Comparison of ENCODE assay signal across 23 cellular contexts in the genomic region with DNA sequence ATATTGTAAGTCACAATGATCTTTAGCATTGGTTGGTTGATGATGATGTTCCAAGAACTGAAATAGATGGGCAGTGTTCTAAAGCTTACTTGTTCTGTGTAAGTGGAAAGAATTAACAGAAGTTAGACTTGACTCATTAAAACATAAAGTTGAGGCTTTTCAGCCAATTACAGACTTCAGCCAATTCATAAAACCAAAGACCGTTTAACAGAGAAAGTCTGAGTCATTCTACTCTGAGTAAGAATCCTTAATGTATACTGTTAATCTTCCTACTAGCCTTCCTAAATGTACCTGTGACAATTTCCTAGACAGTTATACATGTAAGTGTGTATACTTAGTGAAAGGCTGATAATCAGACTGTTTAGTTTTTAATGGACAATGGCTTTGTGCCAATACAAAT.
"Had no signal": no experiment of that assay in that cellular context is flagged by ENCODE, and none has a peak within 500 bp of the region (broad histone marks: within the 10 kb centered on the region; RNA-seq: fewer than 3 reads in every experiment).

No MANE protein-coding gene starts in this region.

- DNase-seq: activated CD4-positive, alpha-beta T cell treated with anti-CD3 and anti-CD28 coated beads for 4 hours; activated CD8-positive, alpha-beta memory T cell treated with anti-CD3 and anti-CD28 coated beads, Interleukin-2, amount 50 U/mL, for 4 hours; activated CD8-positive, alpha-beta T cell treated with anti-CD3 and anti-CD28 coated beads for 36 hours; activated naive CD4-positive, alpha-beta T cell treated with anti-CD3 and anti-CD28 coated beads, Interleukin-2, amount 50 U/mL, for 16 hours; activated naive CD8-positive, alpha-beta T cell treated with anti-CD3 and anti-CD28 coated beads, Interleukin-2, amount 10 ng/mL, durations not matched to agents 7 days and 5 days; adrenal gland; anterior cingulate cortex; caudate nucleus; colonic mucosa; Karpas-422; MM.1S; NCI-H187 treated with DMSO at 0.1 percent for 48 hours; NCI-H446 treated with DMSO at 0.1 percent for 48 hours; NCI-H524 treated with DMSO at 0.1 percent for 48 hours; NK-92 treated with Interleukin-12 subunit alpha and Interleukin-12 subunit beta, amount 100 ng/mL, for 24 hours; OCI-M1; Peyer's patch; SW 1271 had no signal

- ATAC-seq: activated CD4-positive, CD25-positive, alpha-beta regulatory T cell treated with anti-CD3 and anti-CD28 coated beads, Interleukin-2, amount 50 U/mL, for 24 hours; activated CD8-positive, alpha-beta T cell treated with anti-CD3 and anti-CD28 coated beads for 36 hours; K562; SK-N-SH treated with all-trans-retinoic acid at 6 μM for 48 hours had no signal

- H3K4me3 ChIP-seq: adrenal gland, breast epithelium, colonic mucosa, K562, Peyer's patch, SJSA1 had no signal
